8 cellular contexts compared by ENCODE assay signal in genomic region chr16:49407873-49408565, GRCh38. TPM values are rescaled to one million over a fixed set of nuclear protein-coding genes. Genes with fewer than 3 reads are reported as not detected.
A peak's percentile ranks its signal among the peaks of the same experiment; 100 is the strongest.
DNase-seq lines count a peak whose midpoint lies in the region; ATAC-seq and TF ChIP-seq lines count a peak whose summit lies in the region.

No MANE protein-coding gene starts in this region.

- H3K9ac ChIP-seq in SU-DHL-6 (ENCODE audit: low read length) = no peak overlapping the region

- TF ChIP-seq CTCF in GM12874 (IDR thresholded peaks at IDR 0.05; ENCODE audit: insufficient read depth, low read depth, low read length) (peak; percentile 79), NB4 (IDR thresholded peaks at IDR 0.05; ENCODE audit: low read depth, low read length) (peak; percentile 86), SU-DHL-6 (IDR thresholded peaks at IDR 0.05; ENCODE audit: insufficient read depth, low read length, poor library complexity, severe bottlenecking) (peak; percentile 69)

- no peaks in the 10 kb centered on the region for H3F3A ChIP-seq in SU-DHL-6 (ENCODE audit: insufficient read depth)

- H3K4me3 ChIP-seq in NB4 (ENCODE audit: low read depth, low read length) (no peak overlapping the region), SU-DHL-6 (ENCODE audit: insufficient read depth, low read length, poor library complexity, severe bottlenecking) (no peak overlapping the region)

- no peak overlapping the region for H3K27ac ChIP-seq in SU-DHL-6 (ENCODE audit: low read depth, low read length)

- H4K20me1 ChIP-seq in SU-DHL-6 (ENCODE audit: low read depth, low read length) = no peaks in the 10 kb centered on the region

- H3K4me2 ChIP-seq in SU-DHL-6 (ENCODE audit: low read depth, low read length, poor library complexity, severe bottlenecking) = peak overlapping the region; percentile 26

- ATAC-seq in HG02588 (IDR thresholded peaks at IDR 0.05; ENCODE audit: unreplicated experiment) = peak; percentile 89

- H3K9me2 ChIP-seq in SU-DHL-6 (replicated peaks; ENCODE audit: insufficient read depth, low read length) = no peaks in the 10 kb centered on the region

- peak; percentile 75 for DNase-seq in NB4 (ENCODE audit: low read depth)
- peak; percentile 26 for DNase-seq in activated naive CD8-positive, alpha-beta T cell treated with anti-CD3 and anti-CD28 coated beads, Interleukin-2, amount 50 U/mL, for 16 hours (ENCODE audit: low read depth, low spot score)
- peak; percentile 89 for DNase-seq in cardiac septum (ENCODE audit: low spot score)
- DNase-seq in renal cortical epithelial cell (ENCODE audit: low read depth) = peak; percentile 35
- DNase-seq in mesenteric fat pad (ENCODE audit: low spot score) = no peak

- intact Hi-C loops in cardiac septum (cut with DNase I) = loop anchor here (1.0 to 5.0 kb wide), 4 partner anchors 185 to 514 kb away; no protein-coding TSS in a partner anchor

- H3K79me2 ChIP-seq in SU-DHL-6 (ENCODE audit: insufficient read depth, low read length) = no peaks in the 10 kb centered on the region

- H3K9me3 ChIP-seq in SU-DHL-6 (ENCODE audit: insufficient read depth, low read length) = no peaks in the 10 kb centered on the region

- peak overlapping the region; percentile 62 for H2AFZ ChIP-seq in SU-DHL-6 (ENCODE audit: low read depth, low read length, severe bottlenecking)

- no peaks in the 10 kb centered on the region for H3K27me3 ChIP-seq in SU-DHL-6 (ENCODE audit: low read length)

- TF ChIP-seq POLR2A in NB4 (IDR thresholded peaks at IDR 0.05; ENCODE audit: extremely low read depth, insufficient read length) = no peak

- H3K36me3 ChIP-seq in SU-DHL-6 (ENCODE audit: low read length) = no peaks in the 10 kb centered on the region

RNA-seq across cellular contexts. Expression of gene C16orf78, which starts 34.4 kb away (rescaled TPM):
- total RNA-seq in cardiac septum (not detected), renal cortical epithelial cell (not detected in 2 replicates), mesenteric fat pad (not detected)
